Comparison of ENCODE assay signal across 1 cellular context in genomic region chr2:42117923-42118758, GRCh38.
TF ChIP-seq lines count a peak whose summit lies in the region.

No MANE protein-coding gene starts in this region.

TF ChIP-seq in HepG2, 621 proteins besides CTCF, POLR2A, EP300 and RAD21 (continued from another document and continues in another):
- peak; percentile 71; the same call in 1 of the 2 replicates for TF ChIP-seq STAT6 (CRISPR knock-in tag; IDR thresholded peaks at IDR 0.05; ENCODE audit: borderline replicate concordance)
- TF ChIP-seq SAFB2 (CRISPR knock-in tag; IDR thresholded peaks at IDR 0.05; ENCODE audit: borderline replicate concordance, low read depth): no peak; the same call in 1 of the 2 replicates
- peak; percentile 77 for TF ChIP-seq ARNTL (CRISPR knock-in tag; IDR thresholded peaks at IDR 0.05)
- TF ChIP-seq, protein P1, sequence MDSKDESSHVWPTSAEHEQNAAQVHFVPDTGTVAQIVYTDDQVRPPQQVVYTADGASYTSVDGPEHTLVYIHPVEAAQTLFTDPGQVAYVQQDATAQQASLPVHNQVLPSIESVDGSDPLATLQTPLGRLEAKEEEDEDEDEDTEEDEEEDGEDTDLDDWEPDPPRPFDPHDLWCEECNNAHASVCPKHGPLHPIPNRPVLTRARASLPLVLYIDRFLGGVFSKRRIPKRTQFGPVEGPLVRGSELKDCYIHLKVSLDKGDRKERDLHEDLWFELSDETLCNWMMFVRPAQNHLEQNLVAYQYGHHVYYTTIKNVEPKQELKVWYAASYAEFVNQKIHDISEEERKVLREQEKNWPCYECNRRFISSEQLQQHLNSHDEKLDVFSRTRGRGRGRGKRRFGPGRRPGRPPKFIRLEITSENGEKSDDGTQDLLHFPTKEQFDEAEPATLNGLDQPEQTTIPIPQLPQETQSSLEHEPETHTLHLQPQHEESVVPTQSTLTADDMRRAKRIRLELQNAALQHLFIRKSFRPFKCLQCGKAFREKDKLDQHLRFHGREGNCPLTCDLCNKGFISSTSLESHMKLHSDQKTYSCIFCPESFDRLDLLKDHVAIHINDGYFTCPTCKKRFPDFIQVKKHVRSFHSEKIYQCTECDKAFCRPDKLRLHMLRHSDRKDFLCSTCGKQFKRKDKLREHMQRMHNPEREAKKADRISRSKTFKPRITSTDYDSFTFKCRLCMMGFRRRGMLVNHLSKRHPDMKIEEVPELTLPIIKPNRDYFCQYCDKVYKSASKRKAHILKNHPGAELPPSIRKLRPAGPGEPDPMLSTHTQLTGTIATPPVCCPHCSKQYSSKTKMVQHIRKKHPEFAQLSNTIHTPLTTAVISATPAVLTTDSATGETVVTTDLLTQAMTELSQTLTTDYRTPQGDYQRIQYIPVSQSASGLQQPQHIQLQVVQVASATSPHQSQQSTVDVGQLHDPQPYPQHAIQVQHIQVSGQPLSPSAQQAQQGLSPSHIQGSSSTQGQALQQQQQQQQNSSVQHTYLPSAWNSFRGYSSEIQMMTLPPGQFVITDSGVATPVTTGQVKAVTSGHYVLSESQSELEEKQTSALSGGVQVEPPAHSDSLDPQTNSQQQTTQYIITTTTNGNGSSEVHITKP (CRISPR knock-in tag; IDR thresholded peaks at IDR 0.05; ENCODE audit: low read depth): peak; percentile 75
- TF ChIP-seq, protein P2, sequence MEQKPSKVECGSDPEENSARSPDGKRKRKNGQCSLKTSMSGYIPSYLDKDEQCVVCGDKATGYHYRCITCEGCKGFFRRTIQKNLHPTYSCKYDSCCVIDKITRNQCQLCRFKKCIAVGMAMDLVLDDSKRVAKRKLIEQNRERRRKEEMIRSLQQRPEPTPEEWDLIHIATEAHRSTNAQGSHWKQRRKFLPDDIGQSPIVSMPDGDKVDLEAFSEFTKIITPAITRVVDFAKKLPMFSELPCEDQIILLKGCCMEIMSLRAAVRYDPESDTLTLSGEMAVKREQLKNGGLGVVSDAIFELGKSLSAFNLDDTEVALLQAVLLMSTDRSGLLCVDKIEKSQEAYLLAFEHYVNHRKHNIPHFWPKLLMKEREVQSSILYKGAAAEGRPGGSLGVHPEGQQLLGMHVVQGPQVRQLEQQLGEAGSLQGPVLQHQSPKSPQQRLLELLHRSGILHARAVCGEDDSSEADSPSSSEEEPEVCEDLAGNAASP (CRISPR knock-in tag; IDR thresholded peaks at IDR 0.05; ENCODE audit: borderline replicate concordance): peak; percentile 91; the same call in 1 of the 2 replicates
- peak; percentile 81 for TF ChIP-seq TEAD3 (CRISPR knock-in tag; optimal IDR thresholded peaks at IDR 0.05; ENCODE audit: borderline replicate concordance)
- TF ChIP-seq SUZ12 (IDR thresholded peaks at IDR 0.05; ENCODE audit: low read depth, low read length): no peak
- no peak for TF ChIP-seq TCF12 (IDR thresholded peaks at IDR 0.05)
- peak; percentile 97 for TF ChIP-seq TCF12 (CRISPR knock-in tag; IDR thresholded peaks at IDR 0.05)
- peak; percentile 40; the same call in 1 of the 2 replicates for TF ChIP-seq ZNF605 (CRISPR knock-in tag; IDR thresholded peaks at IDR 0.05)
- peak; percentile 98 for TF ChIP-seq GATA4 (IDR thresholded peaks at IDR 0.05; ENCODE audit: borderline replicate concordance, low read depth)
- peak; percentile 95 for TF ChIP-seq RXRB (CRISPR knock-in tag; IDR thresholded peaks at IDR 0.05; ENCODE audit: borderline replicate concordance)
- peak; percentile 36; the same call in 1 of the 2 replicates for TF ChIP-seq CEBPB (IDR thresholded peaks at IDR 0.05; ENCODE audit: borderline replicate concordance, low read depth, low read length)
- TF ChIP-seq ZFP37 (CRISPR knock-in tag; IDR thresholded peaks at IDR 0.05; ENCODE audit: borderline replicate concordance): no peak
- TF ChIP-seq, protein P3, sequence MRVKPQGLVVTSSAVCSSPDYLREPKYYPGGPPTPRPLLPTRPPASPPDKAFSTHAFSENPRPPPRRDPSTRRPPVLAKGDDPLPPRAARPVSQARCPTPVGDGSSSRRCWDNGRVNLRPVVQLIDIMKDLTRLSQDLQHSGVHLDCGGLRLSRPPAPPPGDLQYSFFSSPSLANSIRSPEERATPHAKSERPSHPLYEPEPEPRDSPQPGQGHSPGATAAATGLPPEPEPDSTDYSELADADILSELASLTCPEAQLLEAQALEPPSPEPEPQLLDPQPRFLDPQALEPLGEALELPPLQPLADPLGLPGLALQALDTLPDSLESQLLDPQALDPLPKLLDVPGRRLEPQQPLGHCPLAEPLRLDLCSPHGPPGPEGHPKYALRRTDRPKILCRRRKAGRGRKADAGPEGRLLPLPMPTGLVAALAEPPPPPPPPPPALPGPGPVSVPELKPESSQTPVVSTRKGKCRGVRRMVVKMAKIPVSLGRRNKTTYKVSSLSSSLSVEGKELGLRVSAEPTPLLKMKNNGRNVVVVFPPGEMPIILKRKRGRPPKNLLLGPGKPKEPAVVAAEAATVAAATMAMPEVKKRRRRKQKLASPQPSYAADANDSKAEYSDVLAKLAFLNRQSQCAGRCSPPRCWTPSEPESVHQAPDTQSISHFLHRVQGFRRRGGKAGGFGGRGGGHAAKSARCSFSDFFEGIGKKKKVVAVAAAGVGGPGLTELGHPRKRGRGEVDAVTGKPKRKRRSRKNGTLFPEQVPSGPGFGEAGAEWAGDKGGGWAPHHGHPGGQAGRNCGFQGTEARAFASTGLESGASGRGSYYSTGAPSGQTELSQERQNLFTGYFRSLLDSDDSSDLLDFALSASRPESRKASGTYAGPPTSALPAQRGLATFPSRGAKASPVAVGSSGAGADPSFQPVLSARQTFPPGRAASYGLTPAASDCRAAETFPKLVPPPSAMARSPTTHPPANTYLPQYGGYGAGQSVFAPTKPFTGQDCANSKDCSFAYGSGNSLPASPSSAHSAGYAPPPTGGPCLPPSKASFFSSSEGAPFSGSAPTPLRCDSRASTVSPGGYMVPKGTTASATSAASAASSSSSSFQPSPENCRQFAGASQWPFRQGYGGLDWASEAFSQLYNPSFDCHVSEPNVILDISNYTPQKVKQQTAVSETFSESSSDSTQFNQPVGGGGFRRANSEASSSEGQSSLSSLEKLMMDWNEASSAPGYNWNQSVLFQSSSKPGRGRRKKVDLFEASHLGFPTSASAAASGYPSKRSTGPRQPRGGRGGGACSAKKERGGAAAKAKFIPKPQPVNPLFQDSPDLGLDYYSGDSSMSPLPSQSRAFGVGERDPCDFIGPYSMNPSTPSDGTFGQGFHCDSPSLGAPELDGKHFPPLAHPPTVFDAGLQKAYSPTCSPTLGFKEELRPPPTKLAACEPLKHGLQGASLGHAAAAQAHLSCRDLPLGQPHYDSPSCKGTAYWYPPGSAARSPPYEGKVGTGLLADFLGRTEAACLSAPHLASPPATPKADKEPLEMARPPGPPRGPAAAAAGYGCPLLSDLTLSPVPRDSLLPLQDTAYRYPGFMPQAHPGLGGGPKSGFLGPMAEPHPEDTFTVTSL (CRISPR knock-in tag; IDR thresholded peaks at IDR 0.05; ENCODE audit: borderline replicate concordance): peak; percentile 97
- TF ChIP-seq NCOA1 (CRISPR knock-in tag; IDR thresholded peaks at IDR 0.05): peak; percentile 86; the same call in 1 of the 2 replicates
- peak; percentile 91 for TF ChIP-seq ZBTB20 (CRISPR knock-in tag; IDR thresholded peaks at IDR 0.05; ENCODE audit: borderline replicate concordance, low read depth)
- peak; percentile 52; the same call in 1 of the 2 replicates for TF ChIP-seq HIC2 (CRISPR knock-in tag; IDR thresholded peaks at IDR 0.05; ENCODE audit: low read depth)
- no peak for TF ChIP-seq SRSF9 (IDR thresholded peaks at IDR 0.05; ENCODE audit: borderline replicate concordance, insufficient read depth, low read depth, low read length, poor library complexity, severe bottlenecking)
- TF ChIP-seq BRCA1 (CRISPR knock-in tag; IDR thresholded peaks at IDR 0.05): peak; percentile 89; the same call in 1 of the 2 replicates
- peak; percentile 61 for TF ChIP-seq DMAP1 (CRISPR knock-in tag; IDR thresholded peaks at IDR 0.05)
- TF ChIP-seq ATAD3A (CRISPR knock-in tag; IDR thresholded peaks at IDR 0.05): no peak
- TF ChIP-seq ZSCAN9 (CRISPR knock-in tag; IDR thresholded peaks at IDR 0.05; ENCODE audit: borderline replicate concordance): 0 out of 2 replicates have a peak, but pooled peaks have one; percentile 27
- TF ChIP-seq, protein P4, sequence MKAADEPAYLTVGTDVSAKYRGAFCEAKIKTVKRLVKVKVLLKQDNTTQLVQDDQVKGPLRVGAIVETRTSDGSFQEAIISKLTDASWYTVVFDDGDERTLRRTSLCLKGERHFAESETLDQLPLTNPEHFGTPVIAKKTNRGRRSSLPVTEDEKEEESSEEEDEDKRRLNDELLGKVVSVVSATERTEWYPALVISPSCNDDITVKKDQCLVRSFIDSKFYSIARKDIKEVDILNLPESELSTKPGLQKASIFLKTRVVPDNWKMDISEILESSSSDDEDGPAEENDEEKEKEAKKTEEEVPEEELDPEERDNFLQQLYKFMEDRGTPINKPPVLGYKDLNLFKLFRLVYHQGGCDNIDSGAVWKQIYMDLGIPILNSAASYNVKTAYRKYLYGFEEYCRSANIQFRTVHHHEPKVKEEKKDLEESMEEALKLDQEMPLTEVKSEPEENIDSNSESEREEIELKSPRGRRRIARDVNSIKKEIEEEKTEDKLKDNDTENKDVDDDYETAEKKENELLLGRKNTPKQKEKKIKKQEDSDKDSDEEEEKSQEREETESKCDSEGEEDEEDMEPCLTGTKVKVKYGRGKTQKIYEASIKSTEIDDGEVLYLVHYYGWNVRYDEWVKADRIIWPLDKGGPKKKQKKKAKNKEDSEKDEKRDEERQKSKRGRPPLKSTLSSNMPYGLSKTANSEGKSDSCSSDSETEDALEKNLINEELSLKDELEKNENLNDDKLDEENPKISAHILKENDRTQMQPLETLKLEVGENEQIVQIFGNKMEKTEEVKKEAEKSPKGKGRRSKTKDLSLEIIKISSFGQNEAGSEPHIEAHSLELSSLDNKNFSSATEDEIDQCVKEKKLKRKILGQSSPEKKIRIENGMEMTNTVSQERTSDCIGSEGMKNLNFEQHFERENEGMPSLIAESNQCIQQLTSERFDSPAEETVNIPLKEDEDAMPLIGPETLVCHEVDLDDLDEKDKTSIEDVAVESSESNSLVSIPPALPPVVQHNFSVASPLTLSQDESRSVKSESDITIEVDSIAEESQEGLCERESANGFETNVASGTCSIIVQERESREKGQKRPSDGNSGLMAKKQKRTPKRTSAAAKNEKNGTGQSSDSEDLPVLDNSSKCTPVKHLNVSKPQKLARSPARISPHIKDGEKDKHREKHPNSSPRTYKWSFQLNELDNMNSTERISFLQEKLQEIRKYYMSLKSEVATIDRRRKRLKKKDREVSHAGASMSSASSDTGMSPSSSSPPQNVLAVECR (CRISPR knock-in tag; IDR thresholded peaks at IDR 0.05; ENCODE audit: borderline replicate concordance): peak; percentile 61; the same call in 1 of the 2 replicates
- no peak for TF ChIP-seq KLF9 (CRISPR knock-in tag; IDR thresholded peaks at IDR 0.05; ENCODE audit: low read depth)
- no peak for TF ChIP-seq ZNF350 (CRISPR knock-in tag; IDR thresholded peaks at IDR 0.05; ENCODE audit: borderline replicate concordance, low read depth)
- peak; percentile 94 for TF ChIP-seq DPF2 (CRISPR knock-in tag; IDR thresholded peaks at IDR 0.05; ENCODE audit: borderline replicate concordance, low read depth)
- TF ChIP-seq ZMYM4 (CRISPR knock-in tag; IDR thresholded peaks at IDR 0.05): peak; percentile 75
- TF ChIP-seq ZNF546 (CRISPR knock-in tag; conservative IDR thresholded peaks at IDR 0.05): no peak
- peak; percentile 34; the same call in 1 of the 2 replicates for TF ChIP-seq POLR2G (IDR thresholded peaks at IDR 0.05; ENCODE audit: low read depth, low read length)
- 0 out of 2 replicates have a peak, but pooled peaks have one; percentile 3 for TF ChIP-seq TGIF2 (CRISPR knock-in tag; IDR thresholded peaks at IDR 0.05)
- peak; percentile 95 for TF ChIP-seq HNF4A (CRISPR knock-in tag; IDR thresholded peaks at IDR 0.05)
- TF ChIP-seq ATF7 (IDR thresholded peaks at IDR 0.05): no peak
- TF ChIP-seq ATF7 (CRISPR knock-in tag; IDR thresholded peaks at IDR 0.05): no peak; the same call in 1 of the 2 replicates
- TF ChIP-seq, protein P5, sequence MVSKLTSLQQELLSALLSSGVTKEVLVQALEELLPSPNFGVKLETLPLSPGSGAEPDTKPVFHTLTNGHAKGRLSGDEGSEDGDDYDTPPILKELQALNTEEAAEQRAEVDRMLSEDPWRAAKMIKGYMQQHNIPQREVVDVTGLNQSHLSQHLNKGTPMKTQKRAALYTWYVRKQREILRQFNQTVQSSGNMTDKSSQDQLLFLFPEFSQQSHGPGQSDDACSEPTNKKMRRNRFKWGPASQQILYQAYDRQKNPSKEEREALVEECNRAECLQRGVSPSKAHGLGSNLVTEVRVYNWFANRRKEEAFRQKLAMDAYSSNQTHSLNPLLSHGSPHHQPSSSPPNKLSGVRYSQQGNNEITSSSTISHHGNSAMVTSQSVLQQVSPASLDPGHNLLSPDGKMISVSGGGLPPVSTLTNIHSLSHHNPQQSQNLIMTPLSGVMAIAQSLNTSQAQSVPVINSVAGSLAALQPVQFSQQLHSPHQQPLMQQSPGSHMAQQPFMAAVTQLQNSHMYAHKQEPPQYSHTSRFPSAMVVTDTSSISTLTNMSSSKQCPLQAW (CRISPR knock-in tag; IDR thresholded peaks at IDR 0.05): peak; percentile 85
- TF ChIP-seq ZNF614 (CRISPR knock-in tag; IDR thresholded peaks at IDR 0.05; ENCODE audit: borderline replicate concordance): peak; percentile 72; the same call in 1 of the 2 replicates
